In the genomic region with DNA sequence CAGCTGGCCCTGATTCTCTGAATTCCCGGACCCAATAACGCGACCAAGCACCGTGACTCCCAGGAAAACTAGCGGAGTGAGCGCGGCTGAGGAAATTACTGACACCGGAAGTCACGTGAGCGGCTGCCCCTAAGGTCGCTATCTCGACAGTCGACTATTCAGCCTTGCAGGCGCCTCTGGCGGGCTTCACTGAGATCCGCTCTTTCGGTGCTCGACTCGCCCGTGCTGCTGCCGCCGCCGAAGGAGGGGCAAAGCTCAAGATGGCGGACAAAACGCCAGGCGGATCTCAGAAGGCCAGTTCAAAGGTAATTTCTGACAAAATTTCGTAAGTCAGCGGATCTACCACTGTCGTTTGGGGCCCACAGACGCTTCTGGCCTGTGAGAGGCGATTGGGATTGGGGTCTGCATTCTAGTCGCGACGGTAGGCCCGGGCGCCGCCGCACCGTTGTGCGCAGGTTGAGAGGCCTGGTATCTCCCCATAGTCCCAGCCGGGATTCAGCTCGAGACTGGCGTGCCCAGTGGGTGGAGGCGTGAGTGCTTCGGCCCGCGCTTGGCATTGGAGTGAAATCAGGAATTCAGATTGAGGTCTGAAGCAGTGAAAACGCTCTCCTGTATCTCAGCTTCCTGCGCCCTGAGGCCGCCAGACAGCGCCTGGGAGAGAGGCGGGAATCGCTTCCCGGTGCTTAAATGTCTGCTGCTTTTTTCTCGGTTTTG, we compare ENCODE assay signal across 7 cellular contexts. TPM values are rescaled to one million over a fixed set of nuclear protein-coding genes. Genes with fewer than 3 reads are reported as not detected.
A peak's percentile ranks its signal among the peaks of the same experiment; 100 is the strongest.
DNase-seq lines count a peak whose midpoint lies in the region; ATAC-seq and TF ChIP-seq lines count a peak whose summit lies in the region.

Gene U2SURP, plus strand, starts transcription at position 202 of the 714 bp plus-strand sequence. Its CDS starts 59 bp downstream, at position 261.

- peaks cover 11% of the 10 kb centered on the region for H3K4me1 ChIP-seq in hepatocyte (ENCODE audit: insufficient read depth)

- H3K79me2 ChIP-seq in hepatocyte: peaks cover 57% of the 10 kb centered on the region

- peak within 1 kb of the TSS; percentile 86 for H3K4me2 ChIP-seq in hepatocyte

- H3K27me3 ChIP-seq in hepatocyte: no peaks in the 10 kb centered on the region

- peak within 1 kb of the TSS; percentile 82 for H2AFZ ChIP-seq in hepatocyte

- DNase-seq in NCI-H2081 (lab: John Stamatoyannopoulos, UW): peak; percentile 99 to 100
- DNase-seq in T1000 (lab: John Stamatoyannopoulos, UW): peak; percentile 92
- peak; percentile 99 for DNase-seq in astrocyte of the hippocampus (ENCODE audit: low read depth, low spot score)
- DNase-seq in hepatocyte (ENCODE audit: low spot score): peak; percentile 99
- DNase-seq in retina: peak; percentile 95

- H3K9me2 ChIP-seq in hepatocyte (replicated peaks; ENCODE audit: insufficient read depth): no peaks in the 10 kb centered on the region

- TF ChIP-seq CTCF in hepatocyte (IDR thresholded peaks at IDR 0.05; ENCODE audit: poor library complexity): no peak

- H3K4me3 ChIP-seq in hepatocyte: peak within 1 kb of the TSS; percentile 71

- H3K36me3 ChIP-seq in hepatocyte (replicated peaks; ENCODE audit: insufficient read depth, low read depth): no peaks in the 10 kb centered on the region

- H4K20me1 ChIP-seq in hepatocyte (ENCODE audit: insufficient read depth, poor library complexity, severe bottlenecking): peaks cover 42% of the 10 kb centered on the region

- H3K9me3 ChIP-seq in hepatocyte (ENCODE audit: low read depth): no peaks in the 10 kb centered on the region

- ATAC-seq in GM18508 (IDR thresholded peaks at IDR 0.05; ENCODE audit: insufficient read depth, unreplicated experiment) (peak; percentile 67), HG03025 (IDR thresholded peaks at IDR 0.05; ENCODE audit: low FRiP score, unreplicated experiment) (peak; percentile 86)

- H3K27ac ChIP-seq in hepatocyte: peak within 1 kb of the TSS; percentile 95

- under 1% methylated on average over 55 of the region's 55 CpGs for WGBS in hepatocyte (ENCODE audit: low lambda C conversion rate, missing lambda C conversion rate)

RNA-seq across cellular contexts. Expression of gene U2SURP, which starts in this region (rescaled TPM):
- 71.4 and 86.1 TPM in 2 replicates for total RNA-seq in hepatocyte
- 41.5 and 45.7 TPM in 2 replicates for polyA plus RNA-seq in hepatocyte

Comparison
In these comparisons a context has a peak if more than half of its experiments do, and no peak if none do; other contexts are left out.
1. Peak in every context shown above with its lines: DNase-seq, ATAC-seq, H3K4me3 ChIP-seq and H3K27ac ChIP-seq.